ENCODE assay signal across 25 cellular contexts in the genomic region with DNA sequence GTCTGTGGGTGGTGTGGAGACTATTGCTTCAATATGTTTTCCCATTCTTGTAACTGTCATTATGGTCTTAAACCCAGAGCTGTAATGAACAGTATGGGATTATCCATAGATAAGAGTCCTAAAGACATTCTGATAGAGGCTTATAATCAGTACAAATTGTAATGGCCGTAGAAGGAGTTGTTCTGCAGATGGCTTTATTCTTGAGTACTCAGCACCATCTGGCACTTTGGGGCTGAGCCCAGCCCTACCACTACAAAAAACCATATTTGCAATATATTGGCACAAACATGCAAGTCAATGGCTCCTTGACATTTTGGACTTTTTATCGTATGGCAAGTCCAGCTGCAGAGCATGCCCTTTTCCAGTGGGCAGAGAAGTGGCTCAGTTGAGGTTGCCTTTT.
"Had no signal": no experiment of that assay in that cellular context is flagged by ENCODE, and none has a peak within 500 bp of the region (broad histone marks: within the 10 kb centered on the region; RNA-seq: fewer than 3 reads in every experiment).

No MANE protein-coding gene starts in this region.

- ATAC-seq: PC-3, T-helper 17 cell had no signal

- H3K4me1 ChIP-seq: colonic mucosa had no signal

- H3K9me3 ChIP-seq: colonic mucosa had no signal

- H3K27ac ChIP-seq: brain microvascular endothelial cell, cardiac muscle cell, colonic mucosa had no signal

- DNase-seq: activated CD4-positive, alpha-beta memory T cell treated with anti-CD3 and anti-CD28 coated beads, Interleukin-2, amount 10 ng/mL, durations not matched to agents 7 days and 5 days; activated CD4-positive, alpha-beta T cell treated with anti-CD3 and anti-CD28 coated beads, Interleukin-2, amount 10 ng/mL, durations not matched to agents 7 days and 5 days; activated CD4-positive, CD25-positive, alpha-beta regulatory T cell; activated gamma-delta T cell treated with Interleukin-2 at 50 U/mL for 16 hours; activated naive CD4-positive, alpha-beta T cell treated with anti-CD3 and anti-CD28 coated beads, Interleukin-2, amount 10 ng/mL, durations not matched to agents 7 days and 5 days; activated naive CD8-positive, alpha-beta T cell treated with anti-CD3 and anti-CD28 coated beads for 36 hours; activated T-cell treated with anti-CD3 and anti-CD28 coated beads for 4 hours; activated T-cell treated with anti-CD3 and anti-CD28 coated beads, Interleukin-2, amount 50 U/mL, for 48 hours; brain microvascular endothelial cell; cerebellar nuclear complex; colonic mucosa; dermis blood vessel endothelial cell; KG1; NCI-H1048; NCI-H1436 treated with DMSO at 0.1 percent for 48 hours; NCI-H1930; NCI-H345; NCI-H510A treated with DMSO at 0.1 percent for 48 hours; NCI-H774; PC-3; SIG-M5; T-helper 17 cell; T-helper 9 cell had no signal

- FAIRE-seq: RCC 7860 had no signal

- H3K4me3 ChIP-seq: cardiac muscle cell, colonic mucosa had no signal

- H3K27me3 ChIP-seq: brain microvascular endothelial cell, cardiac muscle cell, colonic mucosa had no signal

- H3K36me3 ChIP-seq: brain microvascular endothelial cell, cardiac muscle cell, colonic mucosa had no signal
